ENCODE assay signal across 18 cellular contexts in genomic region chr21:46436586-46436985, GRCh38.
"Had no signal": no experiment of that assay in that cellular context is flagged by ENCODE, and none has a peak within 500 bp of the region (broad histone marks: within the 10 kb centered on the region; RNA-seq: fewer than 3 reads in every experiment).

No MANE protein-coding gene starts in this region.

- H3K27ac ChIP-seq: foreskin keratinocyte, left lung, parathyroid adenoma, right lobe of liver, testis, upper lobe of right lung had no signal

- H3K4me1 ChIP-seq: foreskin keratinocyte, left lung, parathyroid adenoma, right lobe of liver, testis, upper lobe of right lung had no signal

- H3K9me3 Mint-ChIP-seq: activated naive CD4-positive, alpha-beta T cell treated with anti-CD3 and anti-CD28 coated beads, Interleukin-2, amount 50 U/mL, for 24 hours; activated T-cell treated with anti-CD3 and anti-CD28 coated beads, Interleukin-2, amount 50 U/mL, for 72 hours; naive B cell; T-helper 2 cell treated with Interferon-gamma antibody and Interleukin-4, amounts not matched to agents 5 μg/mL and 100 μg/mL, for 36 hours had no signal

- H3K4me3 Mint-ChIP-seq: activated naive CD4-positive, alpha-beta T cell treated with anti-CD3 and anti-CD28 coated beads, Interleukin-2, amount 50 U/mL, for 24 hours; activated T-cell treated with anti-CD3 and anti-CD28 coated beads, Interleukin-2, amount 50 U/mL, for 72 hours; naive B cell; T-helper 2 cell treated with Interferon-gamma antibody and Interleukin-4, amounts not matched to agents 5 μg/mL and 100 μg/mL, for 36 hours had no signal

- ATAC-seq: foreskin keratinocyte, left lung, mucosa of descending colon, right lobe of liver, upper lobe of right lung had no signal

- H3K79me2 ChIP-seq: parathyroid adenoma had no signal

- H3K27me3 ChIP-seq: foreskin keratinocyte, left lung, right lobe of liver, testis, upper lobe of right lung had no signal

- H3K27me3 Mint-ChIP-seq: activated naive CD4-positive, alpha-beta T cell treated with anti-CD3 and anti-CD28 coated beads, Interleukin-2, amount 50 U/mL, for 24 hours; naive B cell had no signal

- H2AFZ ChIP-seq: parathyroid adenoma had no signal

- DNase-seq: activated CD4-positive, alpha-beta T cell treated with anti-CD3 and anti-CD28 coated beads for 4 hours; activated effector memory CD4-positive, alpha-beta T cell treated with anti-CD3 and anti-CD28 coated beads, Interleukin-2, amount 50 U/mL, for 16 hours; activated T-cell treated with anti-CD3 and anti-CD28 coated beads, Interleukin-2, amount 50 U/mL, for 72 hours; amygdala; foreskin keratinocyte; left lung; mesenchymal stem cell; naive B cell; right lobe of liver; small intestine; stimulated activated CD4-positive, alpha-beta T cell treated with anti-CD3 and anti-CD28 coated beads, Interleukin-15, amount 100 ng/mL, for 24 hours; stimulated activated CD4-positive, alpha-beta T cell treated with anti-CD3 and anti-CD28 coated beads, Interleukin-4, amount 100 ng/mL, for 1 hour; testis; upper lobe of right lung had no signal

- H3K4me3 ChIP-seq: left lung, mucosa of descending colon, right lobe of liver, testis, upper lobe of right lung had no signal

- H3K4me1 Mint-ChIP-seq: activated naive CD4-positive, alpha-beta T cell treated with anti-CD3 and anti-CD28 coated beads, Interleukin-2, amount 50 U/mL, for 24 hours had no signal

- H3K27ac Mint-ChIP-seq: activated naive CD4-positive, alpha-beta T cell treated with anti-CD3 and anti-CD28 coated beads, Interleukin-2, amount 50 U/mL, for 24 hours; activated T-cell treated with anti-CD3 and anti-CD28 coated beads, Interleukin-2, amount 50 U/mL, for 72 hours; naive B cell; T-helper 2 cell treated with Interferon-gamma antibody and Interleukin-4, amounts not matched to agents 5 μg/mL and 100 μg/mL, for 36 hours had no signal
